ENCODE assay signal across 8 cellular contexts in genomic region chr3:25856902-25857518, GRCh38.
DNase-seq lines count a peak whose midpoint lies in the region; ATAC-seq and TF ChIP-seq lines count a peak whose summit lies in the region.

No MANE protein-coding gene starts in this region.

- POLR2A ChIA-PET in IMR-90 (lab: Charles Lee; ENCODE audit: unreplicated experiment) (no interaction called here), SK-N-SH (lab: Yijun Ruan, JAX) (no interaction called here)

- H3K9ac ChIP-seq in IMR-90 (ENCODE audit: low read depth, low read length) (no peak overlapping the region), SK-N-SH (no peak overlapping the region)

- no peaks in the 10 kb centered on the region for H3K79me2 ChIP-seq in SK-N-SH (ENCODE audit: insufficient read depth)

- H3K4me3 ChIP-seq in IMR-90 (ENCODE audit: insufficient read depth, low read depth, low read length) = no peak overlapping the region
- H3K4me3 ChIP-seq in SK-N-SH (ENCODE audit: low read depth in 2 of 2, low read length in 1 of 2) = no peak overlapping the region

- H2BK15ac ChIP-seq in IMR-90 (ENCODE audit: low read depth, low read length) = no peak overlapping the region

- dilution Hi-C loops in IMR-90 (cut with HindIII; ENCODE audit: low sequenced_read_pairs, unreplicated experiment) = no loop called here

- no TSS peak for BruUV-seq in IMR-90 (replicated peaks; lab: Mats Ljungman, UMichigan)

- no peak overlapping the region for H2BK5ac ChIP-seq in IMR-90 (ENCODE audit: low read depth, low read length, poor library complexity, severe bottlenecking)

- H3K18ac ChIP-seq in IMR-90 (ENCODE audit: low read depth, low read length) = no peak overlapping the region

- in situ Hi-C loops in IMR-90 (cut with MboI; ENCODE audit: low sequenced_read_pairs) = no loop called here

- H4K91ac ChIP-seq in IMR-90 (ENCODE audit: insufficient read depth, low read depth, low read length) = no peak overlapping the region

- ATAC-seq in GM21786 (IDR thresholded peaks at IDR 0.05; ENCODE audit: unreplicated experiment) = peak; percentile 94
- ATAC-seq in IMR-90 (ENCODE audit: low read depth) = peak; percentile 43; the same call in 1 of the 2 replicates

- H2BK120ac ChIP-seq in IMR-90 (ENCODE audit: low read depth, low read length) = no peak overlapping the region

- no peaks in the 10 kb centered on the region for H3K9me2 ChIP-seq in SK-N-SH

- H3K14ac ChIP-seq in IMR-90 (replicated peaks; ENCODE audit: low read depth, low read length) = no peak overlapping the region

- no peaks in the 10 kb centered on the region for H3K9me3 ChIP-seq in IMR-90 (ENCODE audit: control insufficient read depth, insufficient read depth, low read length)
- H3K9me3 ChIP-seq in SK-N-SH = no peaks in the 10 kb centered on the region

- H4K8ac ChIP-seq in IMR-90 (ENCODE audit: low read depth in 2 of 2, low read length in 2 of 2) = no peak overlapping the region

- no peak for TF ChIP-seq POLR2A in IMR-90 (IDR thresholded peaks at IDR 0.05; ENCODE audit: low read depth, low read length)

- H2BK20ac ChIP-seq in IMR-90 (ENCODE audit: low read depth, low read length) = no peak overlapping the region

- no peaks in the 10 kb centered on the region for H3K79me1 ChIP-seq in IMR-90 (ENCODE audit: low read depth in 1 of 2, low read length in 2 of 2)

- H3K27me3 ChIP-seq in IMR-90 (ENCODE audit: control insufficient read depth, insufficient read depth, low read length) = no peaks in the 10 kb centered on the region
- H3K27me3 ChIP-seq in SK-N-SH (ENCODE audit: insufficient read depth) = no peaks in the 10 kb centered on the region

- H3K4me2 ChIP-seq in IMR-90 (ENCODE audit: low read depth, low read length) (no peak overlapping the region), SK-N-SH (no peak overlapping the region)

- intact Hi-C loops in IMR-90 (cut with micrococcal nuclease) = loop anchor here (1.0 to 2.0 kb wide), 2 partner anchors 74 to 209 kb away; partner anchors contain the start of gene NGLY1

- peak; percentile 2 for DNase-seq in stimulated activated CD8-positive, alpha-beta memory T cell treated with anti-CD3 and anti-CD28 coated beads, Interleukin-12 subunit alpha, Interleukin-12 subunit beta, amount 100 ng/mL, for 1 hour (ENCODE audit: low read depth)
- no peak for DNase-seq in stimulated activated CD8-positive, alpha-beta memory T cell treated with anti-CD3 and anti-CD28 coated beads, Interleukin-4, amount 100 ng/mL, for 48 hours
- DNase-seq in IMR-90 = peak; percentile 67
- peak; percentile 59 for DNase-seq in SK-N-SH
- peak; percentile 68 for DNase-seq in fibroblast of peridontal ligament (ENCODE audit: extremely low read depth)
- DNase-seq in putamen (ENCODE audit: low spot score) = peak; percentile 29
- DNase-seq in COR-L47 (lab: John Stamatoyannopoulos, UW) = no peak

- H3K56ac ChIP-seq in IMR-90 (ENCODE audit: extremely low read depth, insufficient read depth, low read length) = no peak overlapping the region

- no peak for TF ChIP-seq EP300 in SK-N-SH (IDR thresholded peaks at IDR 0.05; ENCODE audit: borderline replicate concordance in 1 of 2, low read depth in 1 of 2, low read length in 1 of 2)

- no peak overlapping the region for H4K5ac ChIP-seq in IMR-90 (ENCODE audit: low read depth, low read length)

- TF ChIP-seq RAD21 in IMR-90 (IDR thresholded peaks at IDR 0.05; ENCODE audit: low read length) (peak; percentile 62), SK-N-SH (IDR thresholded peaks at IDR 0.05; ENCODE audit: low read length) (peak; percentile 67)

- H3K23ac ChIP-seq in IMR-90 (ENCODE audit: low read depth, low read length) = no peak overlapping the region

- no peak overlapping the region for H2AK5ac ChIP-seq in IMR-90 (ENCODE audit: low read depth, low read length)

- no peak overlapping the region for H2AFZ ChIP-seq in IMR-90 (replicated peaks; ENCODE audit: low read length, poor library complexity)
- H2AFZ ChIP-seq in SK-N-SH (ENCODE audit: low read depth) = no peak overlapping the region

- no peaks in the 10 kb centered on the region for H3K9me1 ChIP-seq in IMR-90 (ENCODE audit: insufficient read depth, low read length)

- no CpG with 5 or more reads among the region's 3 CpGs for WGBS in IMR-90 (ENCODE audit: extremely low coverage in 2 of 2, insufficient read length in 1 of 2), 2 experiments
- WGBS in SK-N-SH (ENCODE audit: low lambda C conversion rate) = 56% methylated on average over 3 of the region's 3 CpGs

- CTCF ChIA-PET in IMR-90 (lab: Yijun Ruan, JAX) (interaction anchor here (0.6 to 1.7 kb wide), 9 partner anchors 10 to 223 kb away, joined by 3 to 14 read pairs (median 3); partner anchors contain the start of gene NGLY1), SK-N-SH (lab: Yijun Ruan, JAX) (interaction anchor here (0.6 to 3.2 kb wide), 19 partner anchors 9 to 856 kb away, joined by 3 to 21 read pairs (median 4); no protein-coding TSS in a partner anchor)

- H3F3A ChIP-seq in SK-N-SH (replicated peaks; ENCODE audit: insufficient read depth) = peaks cover 22% of the 10 kb centered on the region

- no peak overlapping the region for H3K27ac ChIP-seq in IMR-90 (ENCODE audit: insufficient read depth, low read length)
- no peak overlapping the region for H3K27ac ChIP-seq in SK-N-SH (ENCODE audit: low read depth in 2 of 2, low read length in 1 of 2)

- TF ChIP-seq CTCF in IMR-90 (conservative IDR thresholded peaks at IDR 0.05; ENCODE audit: low read depth, low read length) (peak; percentile 79), SK-N-SH (IDR thresholded peaks at IDR 0.05) (peak; percentile 90)

- no peak overlapping the region for H2AK9ac ChIP-seq in IMR-90 (replicated peaks; ENCODE audit: low read depth, low read length, poor library complexity)

- no peak overlapping the region for H3K4ac ChIP-seq in IMR-90 (ENCODE audit: low read depth, low read length)

- H4K20me1 ChIP-seq in IMR-90 (ENCODE audit: insufficient read depth, low read length) (no peaks in the 10 kb centered on the region), SK-N-SH (ENCODE audit: insufficient read depth) (no peaks in the 10 kb centered on the region)

- H3K4me1 ChIP-seq in IMR-90 (ENCODE audit: control insufficient read depth, insufficient read depth, low read length) (peaks cover 5% of the 10 kb centered on the region), SK-N-SH (ENCODE audit: control insufficient read depth in 1 of 2, insufficient read depth in 2 of 2, low read depth in 1 of 2, low read length in 1 of 2) (peaks cover 0 to 12% of the 10 kb centered on the region in 2 experiments; a peak in 2 of 4 replicates)

- no peaks in the 10 kb centered on the region for H3K36me3 ChIP-seq in IMR-90 (ENCODE audit: control insufficient read depth, insufficient read depth, low read length)
- no peaks in the 10 kb centered on the region for H3K36me3 ChIP-seq in SK-N-SH (replicated peaks in 1 of 2; ENCODE audit: control insufficient read depth in 1 of 2, insufficient read depth in 2 of 2, low read length in 1 of 2)

TF ChIP-seq in IMR-90, 13 proteins besides CTCF, POLR2A, EP300 and RAD21:
- no peak for TF ChIP-seq ELK1 (IDR thresholded peaks at IDR 0.05; ENCODE audit: borderline replicate concordance, low read depth, low read length)
- peak; percentile 80 for TF ChIP-seq SMC3 (IDR thresholded peaks at IDR 0.05; ENCODE audit: low read depth, low read length)

TF ChIP-seq in SK-N-SH, 30 proteins besides CTCF, POLR2A, EP300 and RAD21:
- TF ChIP-seq SMC3 (IDR thresholded peaks at IDR 0.05; ENCODE audit: low read depth, low read length) (peak; percentile 80), RCOR1 (IDR thresholded peaks at IDR 0.05; ENCODE audit: low read length) (no peak)

Comparison
In these comparisons a context has a peak if more than half of its experiments do, and no peak if none do; other contexts are left out.
1. DNase-seq: peak in stimulated activated CD8-positive, alpha-beta memory T cell treated with anti-CD3 and anti-CD28 coated beads, Interleukin-12 subunit alpha, Interleukin-12 subunit beta, amount 100 ng/mL, for 1 hour (single experiment), IMR-90 (single experiment), SK-N-SH (single experiment), fibroblast of peridontal ligament (single experiment) and putamen (single experiment); none in stimulated activated CD8-positive, alpha-beta memory T cell treated with anti-CD3 and anti-CD28 coated beads, Interleukin-4, amount 100 ng/mL, for 48 hours (single experiment) and COR-L47 (single experiment).